Comparison of ENCODE assay signal across 24 cellular contexts in the genomic region with DNA sequence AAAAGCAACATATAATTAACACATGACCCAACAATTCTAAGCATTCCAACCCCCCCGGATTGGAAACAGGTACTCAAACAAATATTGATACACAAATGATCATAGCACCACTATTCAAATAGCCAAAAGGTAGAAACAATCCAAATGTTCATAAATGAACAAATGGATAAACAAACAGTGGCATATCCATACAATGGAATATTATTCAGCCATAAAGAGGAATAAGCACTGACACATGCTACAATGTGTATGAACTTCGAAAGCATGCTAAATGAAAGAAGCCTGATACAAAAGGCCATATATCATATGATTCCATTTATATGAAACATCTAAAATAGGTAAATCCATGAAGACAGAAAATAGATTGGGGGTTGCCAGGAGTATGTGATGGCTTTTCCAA.
A peak's percentile ranks its signal among the peaks of the same experiment; 100 is the strongest.
DNase-seq lines count a peak whose midpoint lies in the region; ATAC-seq and TF ChIP-seq lines count a peak whose summit lies in the region.
"Had no signal": no experiment of that assay in that cellular context is flagged by ENCODE, and none has a peak within 500 bp of the region (broad histone marks: within the 10 kb centered on the region; RNA-seq: fewer than 3 reads in every experiment).

No MANE protein-coding gene starts in this region.

- H3K36me3 ChIP-seq in SK-N-SH (replicated peaks in 1 of 2; ENCODE audit: control insufficient read depth in 1 of 2, insufficient read depth in 2 of 2, low read length in 1 of 2) (peaks cover 33 to 69% of the 10 kb centered on the region in 2 experiments), HEK293 (ENCODE audit: control insufficient read depth in 2 of 2, insufficient read depth in 1 of 2, low read length in 2 of 2) (peaks cover 0 to 66% of the 10 kb centered on the region in 2 experiments; a peak in 2 of 3 replicates)

- no peak overlapping the region for H3K27ac Mint-ChIP-seq in endothelial cell (ENCODE audit: unreplicated experiment)
- H3K27ac Mint-ChIP-seq: B cell; CD4-positive, alpha-beta T cell; CD8-positive, alpha-beta T cell had no signal

- H3K9me3 ChIP-seq in SK-N-SH, result 0 out of 2 replicates have a peak, but pooled peaks cover 6% of the 10 kb centered on the region
- H3K9me3 ChIP-seq in HEK293 (ENCODE audit: control insufficient read depth, insufficient read depth, low read depth, low read length), result no peaks in the 10 kb centered on the region
- H3K9me3 ChIP-seq: A549, Caco-2 had no signal

- peaks cover 38% of the 10 kb centered on the region for H3K36me3 Mint-ChIP-seq in endothelial cell (ENCODE audit: low read depth, unreplicated experiment)

- H2AFZ ChIP-seq in SK-N-SH (ENCODE audit: low read depth), result no peak overlapping the region

- DNase-seq in SK-N-SH, result no peak
- DNase-seq in endothelial cell (ENCODE audit: low spot score), result no peak
- DNase-seq in retina, result no peak
- DNase-seq: AML-193; Caco-2; Calu3; CD4-positive, alpha-beta T cell; CD8-positive, alpha-beta T cell; DMS 273 treated with DMSO at 0.1 percent for 48 hours; DMS153; DMS53; DMS79; DND-41; EL; GDM1 had no signal

- H3K27me3 Mint-ChIP-seq in endothelial cell (ENCODE audit: unreplicated experiment), result no peaks in the 10 kb centered on the region
- H3K27me3 Mint-ChIP-seq: B cell; CD4-positive, alpha-beta T cell had no signal

- H3K4me1 ChIP-seq in SK-N-SH (ENCODE audit: control insufficient read depth in 1 of 2, insufficient read depth in 2 of 2, low read depth in 1 of 2, low read length in 1 of 2), result no peaks in the 10 kb centered on the region
- no peaks in the 10 kb centered on the region for H3K4me1 ChIP-seq in HEK293 (ENCODE audit: control insufficient read depth, insufficient read depth, low read length)
- H3K4me1 ChIP-seq: A549; BLaER1 treated with 17β-estradiol and CSF1 and Interleukin-3, amounts not matched to agents 10 nM and 100 nM; Caco-2 had no signal

- no peak for TF ChIP-seq EP300 in SK-N-SH (IDR thresholded peaks at IDR 0.05; ENCODE audit: borderline replicate concordance in 1 of 2, low read depth in 1 of 2, low read length in 1 of 2)

- ATAC-seq in SK-N-SH treated with all-trans-retinoic acid at 6 μM for 48 hours (no peak), GM21423 (IDR thresholded peaks at IDR 0.05; ENCODE audit: unreplicated experiment) (no peak)
- ATAC-seq: A549; CD8-positive, alpha-beta T cell; GM12878 had no signal

- H3F3A ChIP-seq in SK-N-SH (replicated peaks; ENCODE audit: insufficient read depth), result no peaks in the 10 kb centered on the region

- 90% methylated on average over 2 of the region's 2 CpGs for WGBS in SK-N-SH (ENCODE audit: low lambda C conversion rate)

- H3K4me3 Mint-ChIP-seq in endothelial cell (ENCODE audit: unreplicated experiment), result peak overlapping the region; percentile 37
- H3K4me3 Mint-ChIP-seq: B cell; CD4-positive, alpha-beta T cell; CD8-positive, alpha-beta T cell had no signal

- TF ChIP-seq CTCF in SK-N-SH (IDR thresholded peaks at IDR 0.05), result no peak
- no peak for TF ChIP-seq CTCF in HEK293 (tag by site-specific recombination; IDR thresholded peaks at IDR 0.05)
- no peak for TF ChIP-seq CTCF in endothelial cell (IDR thresholded peaks at IDR 0.05; ENCODE audit: unreplicated experiment)

- no peaks in the 10 kb centered on the region for H3K9me3 Mint-ChIP-seq in endothelial cell (ENCODE audit: unreplicated experiment)
- H3K9me3 Mint-ChIP-seq: CD4-positive, alpha-beta T cell had no signal

- TF ChIP-seq RAD21 in SK-N-SH (IDR thresholded peaks at IDR 0.05; ENCODE audit: low read length), result no peak

- H4K20me1 ChIP-seq in SK-N-SH (ENCODE audit: insufficient read depth), result no peaks in the 10 kb centered on the region
- H4K20me1 ChIP-seq: BLaER1 treated with 17β-estradiol and CSF1 and Interleukin-3, amounts not matched to agents 10 nM and 100 nM had no signal

- H3K9me2 ChIP-seq in SK-N-SH, result no peaks in the 10 kb centered on the region

- POLR2A ChIA-PET in SK-N-SH (lab: Yijun Ruan, JAX) (interaction anchor here (1.2 kb wide), 1 partner anchor 62 kb away, joined by 3 read pairs; a partner anchor contains a TSS), HEK293 (lab: Yijun Ruan, JAX) (no interaction called here)

- H3K79me2 ChIP-seq in SK-N-SH (ENCODE audit: insufficient read depth), result no peaks in the 10 kb centered on the region

- no peak overlapping the region for H3K4me2 ChIP-seq in SK-N-SH
- H3K4me2 ChIP-seq: A549; BLaER1 treated with 17β-estradiol and CSF1 and Interleukin-3, amounts not matched to agents 10 nM and 100 nM had no signal

- no peaks in the 10 kb centered on the region for H3K27me3 ChIP-seq in SK-N-SH (ENCODE audit: insufficient read depth)
- H3K27me3 ChIP-seq: BLaER1 treated with 17β-estradiol and CSF1 and Interleukin-3, amounts not matched to agents 10 nM and 100 nM had no signal

- H3K4me3 ChIP-seq in SK-N-SH (ENCODE audit: low read depth in 2 of 2, low read length in 1 of 2) (no peak overlapping the region), HEK293 (ENCODE audit: low read depth, low read length) (no peak overlapping the region)
- H3K4me3 ChIP-seq: A549; BLaER1 treated with 17β-estradiol and CSF1 and Interleukin-3, amounts not matched to agents 10 nM and 100 nM; GM12878 had no signal

- no peak overlapping the region for H3K27ac ChIP-seq in SK-N-SH (ENCODE audit: low read depth in 2 of 2, low read length in 1 of 2)
- no peak overlapping the region for H3K27ac ChIP-seq in HEK293 (ENCODE audit: extremely low read depth, low read depth, low read length)
- H3K27ac ChIP-seq: 22Rv1; A549; BLaER1 treated with 17β-estradiol and CSF1 and Interleukin-3, amounts not matched to agents 10 nM and 100 nM; C4-2B had no signal

- CTCF ChIA-PET in SK-N-SH (lab: Yijun Ruan, JAX) (interaction anchor here (1.4 kb wide), 1 partner anchor 23 kb away, joined by 3 read pairs; no protein-coding TSS in a partner anchor), HEK293 (lab: Yijun Ruan, JAX) (interaction anchor here (0.6 kb wide), 1 partner anchor 882 kb away, joined by 3 read pairs; no protein-coding TSS in a partner anchor)

- no peak overlapping the region for H3K9ac ChIP-seq in SK-N-SH
- H3K9ac ChIP-seq: BLaER1 treated with 17β-estradiol and CSF1 and Interleukin-3, amounts not matched to agents 10 nM and 100 nM had no signal

- no peaks in the 10 kb centered on the region for H3K4me1 Mint-ChIP-seq in endothelial cell (ENCODE audit: unreplicated experiment)
- H3K4me1 Mint-ChIP-seq: B cell had no signal

TF ChIP-seq in SK-N-SH treated with all-trans-retinoic acid at 6 μM for 48 hours, 23 proteins besides CTCF, POLR2A, EP300 and RAD21:
- TF ChIP-seq ZNF8 (CRISPR knock-in tag; IDR thresholded peaks at IDR 0.05) (peak; percentile 92), BACH2 (CRISPR knock-in tag; IDR thresholded peaks at IDR 0.05; ENCODE audit: borderline replicate concordance) (no peak), ZFP30 (CRISPR knock-in tag; IDR thresholded peaks at IDR 0.05) (no peak), ARNTL (CRISPR knock-in tag; IDR thresholded peaks at IDR 0.05; ENCODE audit: borderline replicate concordance, low read depth) (no peak)

TF ChIP-seq in SK-N-SH, 30 proteins besides CTCF, POLR2A, EP300 and RAD21 (continues in another document):
- TF ChIP-seq ELF1 (IDR thresholded peaks at IDR 0.05) (no peak), RCOR1 (IDR thresholded peaks at IDR 0.05; ENCODE audit: low read length) (no peak), TCF12 (IDR thresholded peaks at IDR 0.05) (no peak), MXI1 (IDR thresholded peaks at IDR 0.05; ENCODE audit: low read depth, low read length) (no peak), GABPA (IDR thresholded peaks at IDR 0.05; ENCODE audit: low read depth) (no peak)
- TF ChIP-seq, protein P1, sequence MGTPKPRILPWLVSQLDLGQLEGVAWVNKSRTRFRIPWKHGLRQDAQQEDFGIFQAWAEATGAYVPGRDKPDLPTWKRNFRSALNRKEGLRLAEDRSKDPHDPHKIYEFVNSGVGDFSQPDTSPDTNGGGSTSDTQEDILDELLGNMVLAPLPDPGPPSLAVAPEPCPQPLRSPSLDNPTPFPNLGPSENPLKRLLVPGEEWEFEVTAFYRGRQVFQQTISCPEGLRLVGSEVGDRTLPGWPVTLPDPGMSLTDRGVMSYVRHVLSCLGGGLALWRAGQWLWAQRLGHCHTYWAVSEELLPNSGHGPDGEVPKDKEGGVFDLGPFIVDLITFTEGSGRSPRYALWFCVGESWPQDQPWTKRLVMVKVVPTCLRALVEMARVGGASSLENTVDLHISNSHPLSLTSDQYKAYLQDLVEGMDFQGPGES (IDR thresholded peaks at IDR 0.05; ENCODE audit: low read depth, low read length), result no peak

TF ChIP-seq in HEK293, 187 proteins besides CTCF, POLR2A, EP300 and RAD21:
- TF ChIP-seq, protein P2, sequence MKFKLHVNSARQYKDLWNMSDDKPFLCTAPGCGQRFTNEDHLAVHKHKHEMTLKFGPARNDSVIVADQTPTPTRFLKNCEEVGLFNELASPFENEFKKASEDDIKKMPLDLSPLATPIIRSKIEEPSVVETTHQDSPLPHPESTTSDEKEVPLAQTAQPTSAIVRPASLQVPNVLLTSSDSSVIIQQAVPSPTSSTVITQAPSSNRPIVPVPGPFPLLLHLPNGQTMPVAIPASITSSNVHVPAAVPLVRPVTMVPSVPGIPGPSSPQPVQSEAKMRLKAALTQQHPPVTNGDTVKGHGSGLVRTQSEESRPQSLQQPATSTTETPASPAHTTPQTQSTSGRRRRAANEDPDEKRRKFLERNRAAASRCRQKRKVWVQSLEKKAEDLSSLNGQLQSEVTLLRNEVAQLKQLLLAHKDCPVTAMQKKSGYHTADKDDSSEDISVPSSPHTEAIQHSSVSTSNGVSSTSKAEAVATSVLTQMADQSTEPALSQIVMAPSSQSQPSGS (tag by site-specific recombination; IDR thresholded peaks at IDR 0.05; ENCODE audit: low read depth), result no peak
- peak; percentile 50; the same call in 1 of the 2 replicates for TF ChIP-seq ZNF146 (tag by site-specific recombination; IDR thresholded peaks at IDR 0.05)
